In the genomic region with DNA sequence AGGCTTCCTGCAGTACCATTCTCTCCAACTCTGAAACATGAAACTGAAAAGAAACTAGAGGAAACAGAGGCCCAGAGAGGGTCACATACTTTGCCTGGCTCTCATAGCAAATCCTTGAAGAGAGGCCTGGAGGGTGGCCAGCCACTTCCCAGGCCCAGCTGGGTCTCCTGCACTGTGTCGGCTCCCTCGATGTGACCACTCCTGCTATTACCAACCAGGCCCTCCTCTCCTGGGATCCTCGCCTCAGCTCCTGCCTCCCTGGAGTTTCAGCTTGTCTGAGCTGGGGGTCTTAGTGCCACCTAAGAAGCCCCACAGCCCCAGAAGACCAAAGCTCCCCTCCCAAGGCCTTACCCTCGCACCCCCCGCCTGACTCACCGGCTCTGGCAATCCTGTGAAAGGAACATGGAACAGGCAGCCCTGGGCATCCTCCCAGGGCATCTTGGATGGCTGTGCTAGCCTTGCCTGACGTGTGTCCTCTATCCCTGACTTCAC, we compare ENCODE assay signal across 14 cellular contexts. TPM values are rescaled to one million over a fixed set of nuclear protein-coding genes. Genes with fewer than 3 reads are reported as not detected.
DNase-seq lines count a peak whose midpoint lies in the region; ATAC-seq and TF ChIP-seq lines count a peak whose summit lies in the region.
"Had no signal": no experiment of that assay in that cellular context is flagged by ENCODE, and none has a peak within 500 bp of the region (broad histone marks: within the 10 kb centered on the region; RNA-seq: fewer than 3 reads in every experiment).

No MANE protein-coding gene starts in this region.

- no peak overlapping the region for H3K56ac ChIP-seq in H9 (ENCODE audit: insufficient read length, low read depth, low read length)

- no peaks in the 10 kb centered on the region for H3K79me2 ChIP-seq in H9 (ENCODE audit: insufficient read depth, low read length)

- H4K5ac ChIP-seq in H9 (ENCODE audit: insufficient read length, low read depth, low read length): no peak overlapping the region

- H2BK5ac ChIP-seq in H9 (ENCODE audit: insufficient read length, low read length): no peak overlapping the region

- H3K9me3 Mint-ChIP-seq in H9: no peaks in the 10 kb centered on the region
- H3K9me3 Mint-ChIP-seq: activated CD4-positive, alpha-beta T cell treated with anti-CD3 and anti-CD28 coated beads, Interleukin-2, amount 10 ng/mL, durations not matched to agents 7 days and 5 days; activated naive CD4-positive, alpha-beta T cell treated with anti-CD3 and anti-CD28 coated beads, Interleukin-2, amount 50 U/mL, for 24 hours had no signal

- H3K27ac ChIP-seq in H9 (ENCODE audit: insufficient read length, low read depth, low read length) (no peak overlapping the region), stomach (peak overlapping the region in 4 of 5 donors; percentile 26 to 71 (median 54)), transverse colon (peak overlapping the region in 1 of 4 donors; percentile 10)
- H3K27ac ChIP-seq: SJSA1 had no signal

- no peak for TF ChIP-seq EP300 in stomach (IDR thresholded peaks at IDR 0.05)
- no peak for TF ChIP-seq EP300 in transverse colon (IDR thresholded peaks at IDR 0.05; ENCODE audit: low read depth)

- no peak overlapping the region for H2AFZ ChIP-seq in H9 (ENCODE audit: low read length)

- TF ChIP-seq POLR2A in stomach (IDR thresholded peaks at IDR 0.05): no peak
- no peak for TF ChIP-seq POLR2A in transverse colon (IDR thresholded peaks at IDR 0.05)

- WGBS in H9 (ENCODE audit: extremely low coverage, insufficient read length, low lambda C conversion rate): no CpG with 5 or more reads among the region's 7 CpGs
- 61 to 82% (median 72%) methylated on average over 5 to 7 of the region's 7 CpGs for WGBS in stomach, 5 donors
- 68 to 70% methylated on average over 2 to 7 of the region's 7 CpGs for WGBS in transverse colon (ENCODE audit: low coverage in 1 of 2), 2 donors

- TF ChIP-seq CTCF in H9 (conservative IDR thresholded peaks at IDR 0.05) (no peak), astrocyte of the cerebellum (IDR thresholded peaks at IDR 0.05; ENCODE audit: low read depth, low read length, missing control alignments) (no peak), stomach (IDR thresholded peaks at IDR 0.05) (no peak), transverse colon (IDR thresholded peaks at IDR 0.05) (no peak)

- no peak overlapping the region for H4K91ac ChIP-seq in H9 (ENCODE audit: insufficient read length, low read depth, low read length)

- no peak overlapping the region for H2BK15ac ChIP-seq in H9 (ENCODE audit: low read depth, low read length)

- in situ Hi-C loops in astrocyte of the cerebellum (cut with HindIII; ENCODE audit: low sequenced_read_pairs): no loop called here
- in situ Hi-C loops in transverse colon (cut with MboI; ENCODE audit: low pct_ligation_motif_present in 1 of 4, low pct_unique_long_range_greater_than_20kb in 1 of 4, low sequenced_read_pairs in 3 of 4): loop anchor here in 1 of 4 donors (25.0 kb wide), 1 partner anchor 381 kb away; no protein-coding TSS in a partner anchor

- no peak overlapping the region for H3K18ac ChIP-seq in H9 (ENCODE audit: insufficient read length, low read depth, low read length)

- no peak overlapping the region for H2AK5ac ChIP-seq in H9 (ENCODE audit: insufficient read length, low read length)

- no peaks in the 10 kb centered on the region for H3K36me3 Mint-ChIP-seq in H9 (ENCODE audit: insufficient read depth in 1 of 3, low read depth in 3 of 3)
- H3K36me3 Mint-ChIP-seq: activated naive CD4-positive, alpha-beta T cell treated with anti-CD3 and anti-CD28 coated beads, Interleukin-2, amount 50 U/mL, for 24 hours had no signal

- H3K27me3 ChIP-seq in H9 (ENCODE audit: insufficient read depth, low read length) (no peaks in the 10 kb centered on the region), stomach (peaks cover 0 to 23% (median 0%) of the 10 kb centered on the region in 3 donors), transverse colon (peaks cover 10% of the 10 kb centered on the region)

- DNase-seq in H9 (no peak), astrocyte of the cerebellum (ENCODE audit: low read depth) (peak; percentile 58), left ventricle myocardium superior (peak; percentile 61), stomach (no peak), transverse colon (no peak), SIG-M5 treated with dmso at 0.1 percent for 504 hours (lab: John Stamatoyannopoulos, UW; ENCODE audit: unreplicated experiment) (no peak), H4 (ENCODE audit: low spot score) (no peak)
- DNase-seq: activated CD4-positive, alpha-beta T cell treated with anti-CD3 and anti-CD28 coated beads, Interleukin-2, amount 10 ng/mL, durations not matched to agents 7 days and 5 days; DMS153; effector memory CD4-positive, alpha-beta T cell; NCI-H524 treated with DMSO at 0.1 percent for 48 hours had no signal

- peaks cover 13% of the 10 kb centered on the region for H3K23me2 ChIP-seq in H9 (ENCODE audit: insufficient read length, low read depth, low read length, poor library complexity, severe bottlenecking)

- no peak overlapping the region for H3T11ph ChIP-seq in H9 (ENCODE audit: low read length)

- no peak overlapping the region for H2BK20ac ChIP-seq in H9 (ENCODE audit: low read depth, low read length, poor library complexity, severe bottlenecking)

- no peak overlapping the region for H3K23ac ChIP-seq in H9 (ENCODE audit: insufficient read length, low read depth, low read length)

- H2BK12ac ChIP-seq in H9 (ENCODE audit: insufficient read length, low read depth, low read length): no peak overlapping the region

- no peak for ATAC-seq in left ventricle myocardium superior

- no peak overlapping the region for H3K4me2 ChIP-seq in H9 (ENCODE audit: insufficient read depth, insufficient read length, low read length)

- H3K79me1 ChIP-seq in H9 (ENCODE audit: insufficient read depth, low read depth, low read length, poor library complexity, severe bottlenecking): no peaks in the 10 kb centered on the region

- H4K20me1 ChIP-seq in H9 (ENCODE audit: control insufficient read depth, insufficient read depth, insufficient read length): no peaks in the 10 kb centered on the region

- H3K4me3 ChIP-seq in astrocyte of the cerebellum (ENCODE audit: low read depth, low read length): peak overlapping the region; percentile 80
- no peak overlapping the region for H3K4me3 ChIP-seq in stomach
- no peak overlapping the region for H3K4me3 ChIP-seq in transverse colon
- H3K4me3 ChIP-seq: SJSA1 had no signal

- no peak overlapping the region for H3K14ac ChIP-seq in H9 (ENCODE audit: insufficient read depth, low read length)

- H3K27ac Mint-ChIP-seq in H9: peak overlapping the region in 2 of 3 experiments; percentile 49 to 61; a peak in 1 of 7 replicates

- H2BK120ac ChIP-seq in H9 (ENCODE audit: low read depth, low read length, poor library complexity, severe bottlenecking): no peak overlapping the region

- H3K9me3 ChIP-seq in H9 (ENCODE audit: control insufficient read depth, low read depth, low read length) (no peaks in the 10 kb centered on the region), stomach (no peaks in the 10 kb centered on the region), transverse colon (no peaks in the 10 kb centered on the region)

- no peak overlapping the region for H3K9ac ChIP-seq in H9 (ENCODE audit: extremely low read depth, insufficient read length, low read length)

- peaks cover 4% of the 10 kb centered on the region for H3K27me3 Mint-ChIP-seq in H9 (ENCODE audit: low read depth)
- H3K27me3 Mint-ChIP-seq: activated naive CD4-positive, alpha-beta T cell treated with anti-CD3 and anti-CD28 coated beads, Interleukin-2, amount 50 U/mL, for 24 hours had no signal

- intact Hi-C loops in left ventricle myocardium superior (cut with micrococcal nuclease) (no loop called here), stomach (cut with DNase I; ENCODE audit: low total_unique reads) (no loop called here), transverse colon (cut with DNase I; ENCODE audit: low total_unique reads) (no loop called here)

- H3K36me3 ChIP-seq in stomach (no peaks in the 10 kb centered on the region), transverse colon (no peaks in the 10 kb centered on the region)
- H3K36me3 ChIP-seq: SJSA1 had no signal

- H3K4ac ChIP-seq in H9 (ENCODE audit: low read depth, low read length): no peak overlapping the region

- peaks cover 2% of the 10 kb centered on the region; the same call in 1 of the 2 replicates for H3K4me1 ChIP-seq in H9 (ENCODE audit: insufficient read depth, low read length)
- H3K4me1 ChIP-seq in stomach: peaks cover 20 to 75% (median 59%) of the 10 kb centered on the region in 4 donors
- H3K4me1 ChIP-seq in transverse colon: peaks cover 7 to 42% (median 26%) of the 10 kb centered on the region in 4 donors

- H3K4me3 Mint-ChIP-seq in H9: no peak overlapping the region
- H3K4me3 Mint-ChIP-seq: activated CD4-positive, alpha-beta T cell treated with anti-CD3 and anti-CD28 coated beads, Interleukin-2, amount 10 ng/mL, durations not matched to agents 7 days and 5 days; activated naive CD4-positive, alpha-beta T cell treated with anti-CD3 and anti-CD28 coated beads, Interleukin-2, amount 50 U/mL, for 24 hours had no signal

- no peak overlapping the region for H4K8ac ChIP-seq in H9 (replicated peaks; ENCODE audit: insufficient read length, low read depth, low read length)

- peaks cover 21 to 24% of the 10 kb centered on the region in 2 experiments for H3K4me1 Mint-ChIP-seq in H9

RNA-seq across cellular contexts. Expression of gene LOXL1, which starts 4.6 kb away (rescaled TPM):
- total RNA-seq in H9 (2021) (6.9 and 9.1 TPM in 2 replicates), left ventricle myocardium superior (12.9 TPM), stomach (10 to 100 TPM in 4 of 5 donors, 1 to 10 TPM in 1; 6.2 to 48.4 (median 36.8) TPM), transverse colon (1 to 10 TPM in 3 of 4 donors, not detected in 1; 1.8 to 6.8 (median 1.9) TPM)
- 10 to 100 TPM in 2 of 3 donors, 1 to 10 TPM in 1; 5.2 to 25.8 (median 12.5) TPM for polyA plus RNA-seq in stomach
- total RNA-seq in H4 (2014; rRNA removed; shearing (Covaris generic)): 53.2 and 104 TPM in 2 replicates

RNA-seq across cellular contexts. Expression of gene TBC1D21, which starts 57.5 kb away (rescaled TPM):
- total RNA-seq in H9 (2021): not detected in 2 replicates
- not detected for total RNA-seq in left ventricle myocardium superior
- not detected for total RNA-seq in stomach
- polyA plus RNA-seq in stomach: not detected
- total RNA-seq in transverse colon: not detected
- not detected in 2 replicates for total RNA-seq in H4 (2014; rRNA removed; shearing (Covaris generic))
- total RNA-seq: activated CD4-positive, alpha-beta T cell treated with anti-CD3 and anti-CD28 coated beads, Interleukin-2, amount 10 ng/mL, durations not matched to agents 7 days and 5 days; mucosa of gallbladder; SJSA1 had no signal

Comparison
In these comparisons a context has a peak if more than half of its experiments do, and no peak if none do; other contexts are left out.
1. DNase-seq: peak in astrocyte of the cerebellum (single experiment) and left ventricle myocardium superior (single experiment); none in H9 (single experiment), stomach (single experiment), transverse colon (single experiment), SIG-M5 treated with dmso at 0.1 percent for 504 hours (single experiment) and H4 (single experiment).